In the genomic region with DNA sequence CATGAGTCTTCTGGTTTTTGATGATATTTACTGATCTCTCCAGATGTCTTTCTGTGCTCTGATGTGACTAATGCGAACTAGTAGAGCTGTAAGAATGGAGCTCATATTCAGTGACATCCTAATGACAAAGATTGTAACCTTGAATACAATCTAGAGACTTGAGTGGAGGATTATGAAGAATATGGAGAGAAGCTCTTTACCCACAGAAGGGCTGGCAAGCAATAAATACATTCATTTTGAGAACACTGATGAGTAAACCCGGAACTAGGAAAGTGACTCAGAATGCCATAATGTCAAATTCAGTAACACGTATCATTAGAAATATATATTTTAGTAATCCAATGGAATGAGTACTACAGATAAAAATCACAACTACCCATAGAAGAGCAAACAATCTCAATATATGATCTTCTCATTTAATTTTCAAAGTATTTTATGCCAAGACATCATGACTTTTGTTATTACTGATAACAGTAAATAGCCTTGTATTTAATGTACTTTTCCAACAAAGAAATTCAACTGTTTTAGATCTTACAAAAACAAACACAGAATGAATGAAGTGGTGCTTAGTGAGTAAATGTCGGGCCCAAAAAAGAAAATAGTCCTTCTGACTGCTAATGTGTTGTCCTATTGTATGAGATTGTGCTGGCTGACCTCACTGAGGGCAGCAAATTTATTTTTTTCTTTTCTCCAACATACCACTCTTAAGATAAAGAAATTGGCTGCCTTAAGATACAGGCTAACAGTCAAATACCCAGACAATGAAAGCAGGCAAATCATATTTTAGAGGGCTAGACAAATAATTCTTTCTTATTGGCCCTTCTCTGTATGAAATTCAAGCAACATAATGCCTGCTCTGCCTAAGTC, we compare ENCODE assay signal across 8 cellular contexts. TPM values are rescaled to one million over a fixed set of nuclear protein-coding genes. Genes with fewer than 3 reads are reported as not detected.
DNase-seq lines count a peak whose midpoint lies in the region; ATAC-seq, FAIRE-seq and TF ChIP-seq lines count a peak whose summit lies in the region.

No MANE protein-coding gene starts in this region.

- DNase-seq in Daoy (ENCODE audit: low read depth), result peak; percentile 23
- DNase-seq in dermis blood vessel endothelial cell, result peak; percentile 60
- no peak for DNase-seq in NCI-H2107 (lab: John Stamatoyannopoulos, UW)
- DNase-seq in D721Med (ENCODE audit: insufficient read length, low spot score), result no peak
- DNase-seq in GDM1 (lab: John Stamatoyannopoulos, UW), result no peak
- no peak for DNase-seq in HK-2 (ENCODE audit: unreplicated experiment)

- TF ChIP-seq CTCF in D721Med (IDR thresholded peaks at IDR 0.05; ENCODE audit: insufficient read depth, missing control alignments), result no peak

- ATAC-seq in GM21360 (IDR thresholded peaks at IDR 0.05; ENCODE audit: unreplicated experiment) (peak; percentile 95), HG03460 (IDR thresholded peaks at IDR 0.05; ENCODE audit: unreplicated experiment) (peak; percentile 78)

- no peak for FAIRE-seq in D721Med (lab: Jason Lieb, UNC)

RNA-seq across cellular contexts. Expression of a gene that starts 49.2 kb away (rescaled TPM):
- 20.5 and 34.8 TPM in 2 replicates for total RNA-seq in Daoy (2014; rRNA removed; shearing (Covaris generic))
- 26.5 and 32.8 TPM in 2 replicates for total RNA-seq in dermis blood vessel endothelial cell

Comparison
In these comparisons a context has a peak if more than half of its experiments do, and no peak if none do; other contexts are left out.
1. DNase-seq: peak in Daoy (single experiment) and dermis blood vessel endothelial cell (single experiment); none in NCI-H2107 (single experiment), D721Med (single experiment), GDM1 (single experiment) and HK-2 (single experiment).